In the genomic region with DNA sequence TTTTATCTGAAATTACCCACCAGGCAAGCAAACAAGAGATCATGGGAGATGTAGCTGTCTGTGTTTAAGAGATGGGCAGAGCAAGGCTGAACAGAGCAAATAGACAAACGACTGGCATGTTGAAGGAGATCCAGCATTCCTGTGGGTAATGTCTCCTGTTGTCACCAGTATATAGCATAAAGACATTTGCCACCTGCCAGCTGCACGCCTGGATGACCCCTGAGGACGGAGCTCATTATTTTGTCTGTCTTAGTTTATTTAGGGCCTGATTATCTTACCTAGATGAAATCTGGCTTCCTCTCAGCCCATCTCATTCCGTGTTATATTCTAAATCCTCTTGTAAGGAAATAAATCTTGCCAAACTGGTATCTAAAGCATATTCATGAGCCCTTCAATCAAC, we compare ENCODE assay signal across 17 cellular contexts.
A peak's percentile ranks its signal among the peaks of the same experiment; 100 is the strongest.
DNase-seq lines count a peak whose midpoint lies in the region; ATAC-seq lines count a peak whose summit lies in the region.
"Had no signal": no experiment of that assay in that cellular context is flagged by ENCODE, and none has a peak within 500 bp of the region (broad histone marks: within the 10 kb centered on the region; RNA-seq: fewer than 3 reads in every experiment).

No MANE protein-coding gene starts in this region.

- no peak overlapping the region for H3K18ac ChIP-seq in mesendoderm (ENCODE audit: low read length)

- no peak overlapping the region for H2BK15ac ChIP-seq in mesendoderm (replicated peaks; ENCODE audit: low read depth)

- ATAC-seq in GM19328 (IDR thresholded peaks at IDR 0.05; ENCODE audit: unreplicated experiment) = no peak
- ATAC-seq: Right ventricle myocardium inferior had no signal

- no peak overlapping the region for H3K9ac ChIP-seq in mesendoderm (ENCODE audit: low read length)
- H3K9ac ChIP-seq: BLaER1, KMS-11 had no signal

- H2BK5ac ChIP-seq in mesendoderm (ENCODE audit: low read length) = no peak overlapping the region

- no CpG with 5 or more reads among the region's 4 CpGs for WGBS in mesendoderm (ENCODE audit: extremely low coverage, insufficient coverage, low lambda C conversion rate)

- no peaks in the 10 kb centered on the region for H3K79me1 ChIP-seq in mesendoderm (ENCODE audit: low read length)

- no peak overlapping the region for H4K5ac ChIP-seq in mesendoderm (ENCODE audit: low read length)

- H3K23ac ChIP-seq in mesendoderm (ENCODE audit: low read length) = no peak overlapping the region

- no peak overlapping the region for H3K4ac ChIP-seq in mesendoderm (ENCODE audit: low read depth, low read length)

- H4K8ac ChIP-seq in mesendoderm (ENCODE audit: low read depth, low read length) = no peak overlapping the region

- H3K36me3 ChIP-seq in mesendoderm (ENCODE audit: control insufficient read depth, insufficient read depth, low read length) = no peaks in the 10 kb centered on the region
- H3K36me3 ChIP-seq: BLaER1, Peyer's patch had no signal

- H3K56ac ChIP-seq in mesendoderm (ENCODE audit: low read length) = no peak overlapping the region

- no peaks in the 10 kb centered on the region for H3K4me1 ChIP-seq in mesendoderm (ENCODE audit: control insufficient read depth, low read depth, low read length)
- H3K4me1 ChIP-seq: BLaER1, Peyer's patch had no signal

- H3K27me3 ChIP-seq in mesendoderm (ENCODE audit: insufficient read depth, low read length, poor library complexity) = no peaks in the 10 kb centered on the region
- H3K27me3 ChIP-seq: BLaER1, Peyer's patch had no signal

- H2AK5ac ChIP-seq in mesendoderm (ENCODE audit: low read length) = no peak overlapping the region

- no peak overlapping the region for H3K27ac ChIP-seq in mesendoderm (ENCODE audit: low read depth, low read length)
- H3K27ac ChIP-seq: BLaER1, KMS-11, Peyer's patch had no signal

- no peak overlapping the region for H3K4me2 ChIP-seq in mesendoderm (ENCODE audit: low read length)
- H3K4me2 ChIP-seq: BLaER1, KMS-11 had no signal

- no peaks in the 10 kb centered on the region for H3K79me2 ChIP-seq in mesendoderm (ENCODE audit: control insufficient read depth, insufficient read depth, low read length)

- no peak overlapping the region for H2BK120ac ChIP-seq in mesendoderm (ENCODE audit: low read depth, low read length)

- DNase-seq in NCI-H2081 (lab: John Stamatoyannopoulos, UW) = peak; percentile 9 to 31
- no peak for DNase-seq in NCI-H2081 treated with DMSO at 0.1 percent for 48 hours (lab: John Stamatoyannopoulos, UW)
- DNase-seq in NCI-H146 treated with DMSO at 0.1 percent for 48 hours (lab: John Stamatoyannopoulos, UW; ENCODE audit: unreplicated experiment) = peak; percentile 98
- DNase-seq in NCI-H69 (lab: John Stamatoyannopoulos, UW) = peak; percentile 86
- peak; percentile 12 for DNase-seq in mesendoderm
- no peak for DNase-seq in GM03348 (ENCODE audit: low spot score)
- DNase-seq: CD8-positive, alpha-beta memory T cell; EL; H7; NCI-H1048; NCI-H187 treated with DMSO at 0.1 percent for 48 hours; NCI-H82; Peyer's patch had no signal

- H3K4me3 ChIP-seq in mesendoderm (ENCODE audit: low read length) = no peak overlapping the region
- H3K4me3 ChIP-seq: BLaER1, Peyer's patch had no signal

Comparison
In these comparisons a context has a peak if more than half of its experiments do, and no peak if none do; other contexts are left out.
1. DNase-seq: peak in NCI-H2081 (2 of 2), NCI-H146 treated with DMSO at 0.1 percent for 48 hours (single experiment), NCI-H69 (single experiment) and mesendoderm (single experiment); none in NCI-H2081 treated with DMSO at 0.1 percent for 48 hours (single experiment) and GM03348 (single experiment).